In genomic region chr3:104244680-104245079, GRCh38 we compare ENCODE assay signal across 25 cellular contexts.
"Had no signal": no experiment of that assay in that cellular context is flagged by ENCODE, and none has a peak within 500 bp of the region (broad histone marks: within the 10 kb centered on the region; RNA-seq: fewer than 3 reads in every experiment).

No MANE protein-coding gene starts in this region.

- ATAC-seq: activated CD4-positive, alpha-beta T cell treated with anti-CD3 and anti-CD28 coated beads for 36 hours; activated T-cell treated with anti-CD3 and anti-CD28 coated beads, Interleukin-2, amount 50 U/mL, for 72 hours; body of pancreas; heart left ventricle; left ventricle myocardium superior; natural killer cell; pancreas; right cardiac atrium; stimulated activated naive CD8-positive, alpha-beta T cell treated with anti-CD3 and anti-CD28 coated beads, Interleukin-15, Interleukin-2, amounts not matched to agents 100 U/mL and 50 U/mL, for 24 hours; T-helper 17 cell; upper lobe of right lung had no signal

- H3K4me3 ChIP-seq: body of pancreas, esophagus muscularis mucosa, heart left ventricle, pancreas, upper lobe of right lung had no signal

- H3K27me3 ChIP-seq: body of pancreas, esophagus muscularis mucosa, heart left ventricle, neutrophil, pancreas, upper lobe of right lung had no signal

- H3K36me3 ChIP-seq: esophagus muscularis mucosa, heart left ventricle, neutrophil, pancreas, upper lobe of right lung had no signal

- DNase-seq: activated B cell treated with CpG ODN at 0.5 μM for 24 hours; activated CD4-positive, alpha-beta T cell treated with anti-CD3 and anti-CD28 coated beads for 36 hours; activated CD4-positive, alpha-beta T cell treated with anti-CD3 and anti-CD28 coated beads, Interleukin-2, amount 50 U/mL, for 48 hours; activated effector memory CD4-positive, alpha-beta T cell treated with Interleukin-2 at 50 U/mL for 16 hours; activated naive CD4-positive, alpha-beta T cell treated with anti-CD3 and anti-CD28 coated beads, Interleukin-2, amount 10 ng/mL, durations not matched to agents 7 days and 5 days; activated T-cell treated with anti-CD3 and anti-CD28 coated beads, Interleukin-2, amount 50 U/mL, for 72 hours; anterior cingulate cortex; body of pancreas; dermis blood vessel endothelial cell; effector CD8-positive, alpha-beta T cell; heart left ventricle; left ventricle myocardium superior; mammary epithelial cell; midbrain; natural killer cell; pancreas; right cardiac atrium; stimulated activated CD4-positive, alpha-beta T cell treated with anti-CD3 and anti-CD28 coated beads, Interleukin-12 subunit alpha, Interleukin-12 subunit beta, amount 100 ng/mL, for 4 hours; stimulated activated CD4-positive, alpha-beta T cell treated with anti-CD3 and anti-CD28 coated beads, Interleukin-4, amount 100 ng/mL, for 4 hours; stimulated activated naive CD8-positive, alpha-beta T cell treated with anti-CD3 and anti-CD28 coated beads, Interleukin-15, Interleukin-2, amounts not matched to agents 100 U/mL and 50 U/mL, for 24 hours; T-helper 17 cell; upper lobe of right lung had no signal

- H3K9me3 ChIP-seq: neutrophil, pancreas, upper lobe of right lung had no signal

- H3K4me1 ChIP-seq: body of pancreas, esophagus muscularis mucosa, heart left ventricle, pancreas, upper lobe of right lung had no signal

- FAIRE-seq: endothelial cell of umbilical vein, pancreas had no signal

- H3K27ac ChIP-seq: body of pancreas, esophagus muscularis mucosa, heart left ventricle, neutrophil, pancreas, upper lobe of right lung had no signal
